In genomic region chr7:95204618-95205017, GRCh38 we compare ENCODE assay signal across 1 cellular context.
TF ChIP-seq lines count a peak whose summit lies in the region.

No MANE protein-coding gene starts in this region.

TF ChIP-seq in HEK293, 187 proteins besides CTCF, POLR2A, EP300 and RAD21 (continued from another document):
- no peak for TF ChIP-seq PRDM4 (tag by site-specific recombination; IDR thresholded peaks at IDR 0.05)
- no peak for TF ChIP-seq ZNF324 (tag by site-specific recombination; IDR thresholded peaks at IDR 0.05)
- no peak for TF ChIP-seq ZNF266 (tag by site-specific recombination; IDR thresholded peaks at IDR 0.05; ENCODE audit: low read depth)
- no peak for TF ChIP-seq ZNF211 (tag by site-specific recombination; IDR thresholded peaks at IDR 0.05; ENCODE audit: low read depth)
- TF ChIP-seq ZNF707 (tag by site-specific recombination; IDR thresholded peaks at IDR 0.05): peak; percentile 28; the same call in 1 of the 2 replicates
- TF ChIP-seq ZNF248 (tag by site-specific recombination; IDR thresholded peaks at IDR 0.05): no peak
- no peak for TF ChIP-seq ZNF175 (tag by site-specific recombination; IDR thresholded peaks at IDR 0.05)
- TF ChIP-seq ZNF157 (tag by site-specific recombination; IDR thresholded peaks at IDR 0.05): 0 out of 2 replicates have a peak, but pooled peaks have one; percentile 12
- 0 out of 2 replicates have a peak, but pooled peaks have one; percentile 49 for TF ChIP-seq ZNF791 (tag by site-specific recombination; IDR thresholded peaks at IDR 0.05)
- TF ChIP-seq ZNF701 (tag by site-specific recombination; IDR thresholded peaks at IDR 0.05): no peak
- peak; percentile 59; the same call in 1 of the 2 replicates for TF ChIP-seq ZNF311 (tag by site-specific recombination; IDR thresholded peaks at IDR 0.05; ENCODE audit: borderline replicate concordance)
- 0 out of 2 replicates have a peak, but pooled peaks have one; percentile 44 for TF ChIP-seq ZNF785 (tag by site-specific recombination; IDR thresholded peaks at IDR 0.05)
- TF ChIP-seq ZNF645 (tag by site-specific recombination; IDR thresholded peaks at IDR 0.05): no peak
